20 cellular contexts compared by ENCODE assay signal in the genomic region with DNA sequence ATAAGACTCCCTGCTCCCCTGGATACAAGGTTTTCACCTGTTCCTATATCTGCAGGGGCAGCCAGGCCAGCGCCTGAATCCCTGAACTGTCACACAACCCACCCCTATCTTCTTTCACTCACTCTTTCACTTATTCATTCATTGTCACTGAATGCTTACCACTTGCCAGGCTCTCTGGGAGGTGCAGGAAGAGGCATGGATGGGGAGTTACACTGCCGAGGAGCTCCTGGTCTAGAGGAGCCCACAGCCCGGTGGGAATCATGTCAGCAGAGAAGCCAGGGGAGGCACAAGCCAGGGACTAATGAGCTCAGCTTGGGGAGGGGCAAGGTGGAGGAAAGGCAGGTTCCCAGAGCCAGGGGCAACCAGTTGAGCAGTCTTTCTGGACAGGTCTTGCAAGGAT.
"Had no signal": no experiment of that assay in that cellular context is flagged by ENCODE, and none has a peak within 500 bp of the region (broad histone marks: within the 10 kb centered on the region; RNA-seq: fewer than 3 reads in every experiment).

No MANE protein-coding gene starts in this region.

- H3K9me3 Mint-ChIP-seq: brain; central memory CD8-positive, alpha-beta T cell; stimulated activated effector memory CD8-positive, alpha-beta T cell treated with anti-CD3 and anti-CD28 coated beads, Interleukin-12 subunit alpha, Interleukin-12 subunit beta, amount 100 ng/mL, for 72 hours had no signal

- H3K27ac Mint-ChIP-seq: activated CD8-positive, alpha-beta T cell treated with anti-CD3 and anti-CD28 coated beads, Interleukin-2, amount 10 ng/mL, durations not matched to agents 7 days and 5 days; activated naive CD8-positive, alpha-beta T cell; brain; nephron progenitor cell; stimulated activated effector memory CD8-positive, alpha-beta T cell treated with anti-CD3 and anti-CD28 coated beads, Interleukin-12 subunit alpha, Interleukin-12 subunit beta, amount 100 ng/mL, for 72 hours had no signal

- H3K36me3 Mint-ChIP-seq: activated naive CD8-positive, alpha-beta T cell; brain; stimulated activated effector memory CD8-positive, alpha-beta T cell treated with anti-CD3 and anti-CD28 coated beads, Interleukin-12 subunit alpha, Interleukin-12 subunit beta, amount 100 ng/mL, for 72 hours had no signal

- H3K27me3 ChIP-seq: thyroid gland had no signal

- H3K4me3 ChIP-seq: thyroid gland had no signal

- H3K4me1 ChIP-seq: foreskin keratinocyte had no signal

- H3K4me3 Mint-ChIP-seq: activated CD8-positive, alpha-beta T cell treated with anti-CD3 and anti-CD28 coated beads, Interleukin-2, amount 10 ng/mL, durations not matched to agents 7 days and 5 days; activated naive CD8-positive, alpha-beta T cell; brain; central memory CD8-positive, alpha-beta T cell; nephron progenitor cell; stimulated activated effector memory CD8-positive, alpha-beta T cell treated with anti-CD3 and anti-CD28 coated beads, Interleukin-12 subunit alpha, Interleukin-12 subunit beta, amount 100 ng/mL, for 72 hours had no signal

- DNase-seq: activated CD4-positive, alpha-beta T cell treated with anti-CD3 and anti-CD28 coated beads for 4 hours; activated CD8-positive, alpha-beta memory T cell treated with anti-CD3 and anti-CD28 coated beads, Interleukin-2, amount 50 U/mL, for 4 hours; activated CD8-positive, alpha-beta T cell treated with anti-CD3 and anti-CD28 coated beads, Interleukin-2, amount 10 ng/mL, durations not matched to agents 7 days and 5 days; activated gamma-delta T cell treated with Interleukin-2 at 50 U/mL for 16 hours; activated T-cell treated with anti-CD3 and anti-CD28 coated beads, Interleukin-2, amount 50 U/mL, for 48 hours; amniotic stem cell; effector CD8-positive, alpha-beta T cell; foreskin keratinocyte; glutamatergic neuron; kidney glomerular epithelial cell; mesenchymal stem cell; nephron progenitor cell; stimulated activated CD4-positive, alpha-beta T cell treated with anti-CD3 and anti-CD28 coated beads, Interleukin-12 subunit alpha, Interleukin-12 subunit beta, amount 100 ng/mL, for 4 hours; stimulated activated CD4-positive, alpha-beta T cell treated with anti-CD3 and anti-CD28 coated beads, Interleukin-2, amount 100 ng/mL, for 24 hours; T-helper 2 cell; thyroid gland had no signal

- H3K27me3 Mint-ChIP-seq: brain had no signal

- H3K4me1 Mint-ChIP-seq: central memory CD8-positive, alpha-beta T cell; stimulated activated effector memory CD8-positive, alpha-beta T cell treated with anti-CD3 and anti-CD28 coated beads, Interleukin-12 subunit alpha, Interleukin-12 subunit beta, amount 100 ng/mL, for 72 hours had no signal

- ATAC-seq: activated CD8-positive, alpha-beta T cell treated with anti-CD3 and anti-CD28 coated beads, Interleukin-2, amount 10 ng/mL, durations not matched to agents 7 days and 5 days; foreskin keratinocyte; stimulated activated effector memory CD8-positive, alpha-beta T cell treated with anti-CD3 and anti-CD28 coated beads, Interleukin-12 subunit alpha, Interleukin-12 subunit beta, amount 100 ng/mL, for 72 hours had no signal

- H3K36me3 ChIP-seq: thyroid gland had no signal

- H3K27ac ChIP-seq: foreskin keratinocyte, thyroid gland had no signal

- H3K9me3 ChIP-seq: thyroid gland had no signal
